8 cellular contexts compared by ENCODE assay signal in the genomic region with DNA sequence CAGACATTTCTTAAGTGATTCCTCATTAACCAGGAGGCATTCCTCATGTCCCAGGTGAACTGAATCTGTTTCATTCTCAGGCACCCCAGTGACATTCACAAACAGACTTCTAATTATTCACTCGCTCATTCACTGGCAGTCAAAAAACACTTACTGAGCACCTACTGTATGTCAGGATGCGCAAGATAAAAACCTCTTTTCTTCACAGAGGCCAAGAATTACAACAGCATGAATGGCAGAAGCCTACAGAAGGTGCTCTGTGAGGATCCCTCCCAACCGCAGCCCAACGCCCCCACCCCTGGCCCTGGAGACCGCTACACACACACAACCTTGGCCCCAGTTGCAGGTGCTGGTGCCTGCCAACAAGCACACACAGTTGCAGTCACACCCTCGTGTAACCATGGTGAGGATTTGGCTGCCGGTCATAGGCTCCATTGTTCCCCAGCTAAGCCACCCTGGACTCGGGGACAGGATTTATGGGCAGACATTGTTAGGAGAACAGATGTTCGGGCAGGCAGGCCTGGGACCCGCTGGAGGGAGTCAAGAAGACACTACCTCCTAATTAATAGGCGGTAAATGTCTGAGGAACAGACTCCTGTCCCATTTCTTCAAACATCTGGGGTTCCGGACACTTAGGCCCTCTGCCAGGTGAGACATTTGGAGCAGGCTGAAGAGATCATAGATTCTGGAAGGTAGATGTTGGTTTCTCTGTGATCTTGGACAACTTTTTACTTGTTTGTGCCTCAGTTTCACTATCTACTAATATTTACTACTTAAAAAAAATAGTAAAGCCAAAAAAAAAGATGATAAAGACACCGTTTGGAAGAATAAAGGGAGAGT. TPM values are rescaled to one million over a fixed set of nuclear protein-coding genes. Genes with fewer than 3 reads are reported as not detected.
DNase-seq lines count a peak whose midpoint lies in the region; ATAC-seq and TF ChIP-seq lines count a peak whose summit lies in the region.

No MANE protein-coding gene starts in this region.

- DNase-seq in DMS79 treated with DMSO at 0.1 percent for 48 hours (lab: John Stamatoyannopoulos, UW) (peak; percentile 43), NCI-H526 (lab: John Stamatoyannopoulos, UW) (peak; percentile 83 to 89), esophagus muscularis mucosa (ENCODE audit: extremely low spot score) (no peak), occipital lobe (lab: John Stamatoyannopoulos, UW) (peak; percentile 87), DMS114 treated with DMSO at 0.1 percent for 48 hours (lab: John Stamatoyannopoulos, UW; ENCODE audit: unreplicated experiment) (no peak), HK-2 (ENCODE audit: unreplicated experiment) (no peak), SKM-1 treated with dmso at 0.1 percent for 144 hours (lab: John Stamatoyannopoulos, UW; ENCODE audit: unreplicated experiment) (no peak)

- H3K27ac ChIP-seq in esophagus muscularis mucosa (replicated peaks in 1 of 4) = peak overlapping the region; percentile 98 to 100 (median 100)

- intact Hi-C loops in esophagus muscularis mucosa (cut with DNase I) = no loop called here

- H3K36me3 ChIP-seq in esophagus muscularis mucosa = no peaks in the 10 kb centered on the region

- no peak for TF ChIP-seq CTCF in esophagus muscularis mucosa (IDR thresholded peaks at IDR 0.05)

- no peak overlapping the region for H3K4me3 ChIP-seq in esophagus muscularis mucosa

- no peaks in the 10 kb centered on the region for H3K27me3 ChIP-seq in esophagus muscularis mucosa

- no peak for ATAC-seq in HG02571 (IDR thresholded peaks at IDR 0.05; ENCODE audit: unreplicated experiment)

- no peak for TF ChIP-seq EP300 in esophagus muscularis mucosa (IDR thresholded peaks at IDR 0.05)

- WGBS in esophagus muscularis mucosa = 42% methylated on average over 10 of the region's 13 CpGs

- H3K4me1 ChIP-seq in esophagus muscularis mucosa = peaks cover 62 to 99% (median 90%) of the 10 kb centered on the region in 4 donors

- H3K9me3 ChIP-seq in esophagus muscularis mucosa = no peaks in the 10 kb centered on the region

- TF ChIP-seq POLR2A in esophagus muscularis mucosa (IDR thresholded peaks at IDR 0.05; ENCODE audit: low read depth) = no peak

RNA-seq across cellular contexts. Expression of a gene that starts 43.2 kb away (rescaled TPM):
- 10 to 100 TPM; 30.3 to 72.2 (median 51.2) TPM for total RNA-seq in esophagus muscularis mucosa
- 10.9 TPM for total RNA-seq in occipital lobe

Comparison
In these comparisons a context has a peak if more than half of its experiments do, and no peak if none do; other contexts are left out.
1. DNase-seq: peak in DMS79 treated with DMSO at 0.1 percent for 48 hours (single experiment), NCI-H526 (2 of 2) and occipital lobe (single experiment); none in esophagus muscularis mucosa (single experiment), DMS114 treated with DMSO at 0.1 percent for 48 hours (single experiment), HK-2 (single experiment) and SKM-1 treated with dmso at 0.1 percent for 144 hours (single experiment).